In genomic region chr2:196370386-196370785, GRCh38 we compare ENCODE assay signal across 14 cellular contexts.
"Had no signal": no experiment of that assay in that cellular context is flagged by ENCODE, and none has a peak within 500 bp of the region (broad histone marks: within the 10 kb centered on the region; RNA-seq: fewer than 3 reads in every experiment).

No MANE protein-coding gene starts in this region.

- H3K27ac ChIP-seq: coronary artery, gastroesophageal sphincter, right atrium auricular region, thyroid gland, vagina had no signal

- H3K9me3 ChIP-seq: gastroesophageal sphincter, mucosa of descending colon, thyroid gland, vagina had no signal

- H3K27me3 ChIP-seq: gastroesophageal sphincter, right atrium auricular region, thyroid gland, vagina had no signal

- H3K4me3 Mint-ChIP-seq: activated naive CD8-positive, alpha-beta T cell; naive thymus-derived CD8-positive, alpha-beta T cell; stimulated activated effector memory CD8-positive, alpha-beta T cell treated with anti-CD3 and anti-CD28 coated beads, Interleukin-12 subunit alpha, Interleukin-12 subunit beta, amount 100 ng/mL, for 72 hours had no signal

- H3K4me2 ChIP-seq: smooth muscle cell had no signal

- H3K27ac Mint-ChIP-seq: activated naive CD8-positive, alpha-beta T cell; naive thymus-derived CD8-positive, alpha-beta T cell; stimulated activated effector memory CD8-positive, alpha-beta T cell treated with anti-CD3 and anti-CD28 coated beads, Interleukin-12 subunit alpha, Interleukin-12 subunit beta, amount 100 ng/mL, for 72 hours had no signal

- H3K4me3 ChIP-seq: coronary artery, gastroesophageal sphincter, mucosa of descending colon, right atrium auricular region, smooth muscle cell, thyroid gland, vagina had no signal

- H3K4me1 Mint-ChIP-seq: stimulated activated effector memory CD8-positive, alpha-beta T cell treated with anti-CD3 and anti-CD28 coated beads, Interleukin-12 subunit alpha, Interleukin-12 subunit beta, amount 100 ng/mL, for 72 hours had no signal

- H3K36me3 ChIP-seq: gastroesophageal sphincter, right atrium auricular region, thyroid gland, vagina had no signal

- H3K36me3 Mint-ChIP-seq: stimulated activated effector memory CD8-positive, alpha-beta T cell treated with anti-CD3 and anti-CD28 coated beads, Interleukin-12 subunit alpha, Interleukin-12 subunit beta, amount 100 ng/mL, for 72 hours had no signal

- H3K27me3 Mint-ChIP-seq: activated naive CD8-positive, alpha-beta T cell had no signal

- H3K4me1 ChIP-seq: thyroid gland, vagina had no signal

- ATAC-seq: gastroesophageal sphincter; mucosa of descending colon; naive thymus-derived CD8-positive, alpha-beta T cell had no signal

- DNase-seq: activated CD4-positive, alpha-beta T cell treated with anti-CD3 and anti-CD28 coated beads for 48 hours; amygdala; effector CD4-positive, alpha-beta T cell; hippocampal formation; mucosa of descending colon; naive thymus-derived CD8-positive, alpha-beta T cell; thyroid gland had no signal
